16 cellular contexts compared by ENCODE assay signal in genomic region chr10:107417446-107417845, GRCh38.
"Had no signal": no experiment of that assay in that cellular context is flagged by ENCODE, and none has a peak within 500 bp of the region (broad histone marks: within the 10 kb centered on the region; RNA-seq: fewer than 3 reads in every experiment).

No MANE protein-coding gene starts in this region.

- ATAC-seq: heart left ventricle, left colon, natural killer cell had no signal

- H3K4me1 ChIP-seq: heart left ventricle, right atrium auricular region had no signal

- H3K9me3 ChIP-seq: heart left ventricle, ovary, right atrium auricular region, sigmoid colon had no signal

- H3K36me3 Mint-ChIP-seq: natural killer cell had no signal

- H3K27ac Mint-ChIP-seq: endodermal cell, natural killer cell had no signal

- H3K9me3 Mint-ChIP-seq: endodermal cell, neural crest cell had no signal

- H3K36me3 ChIP-seq: heart left ventricle, ovary, right atrium auricular region, sigmoid colon had no signal

- H3K4me3 ChIP-seq: coronary artery, heart left ventricle, ovary, right atrium auricular region, sigmoid colon, skin epidermis had no signal

- H3K4me3 Mint-ChIP-seq: endodermal cell, natural killer cell, neural crest cell had no signal

- H3K4me1 Mint-ChIP-seq: natural killer cell, neural crest cell had no signal

- H3K27me3 ChIP-seq: ovary, right atrium auricular region, sigmoid colon had no signal

- DNase-seq: effector CD4-positive, alpha-beta T cell; endodermal cell; heart left ventricle; hippocampal formation; left colon; mammary epithelial cell; natural killer cell; ovary; sigmoid colon; stimulated activated CD4-positive, alpha-beta T cell treated with anti-CD3 and anti-CD28 coated beads, Interleukin-2, amount 100 ng/mL, for 24 hours; stimulated activated naive CD4-positive, alpha-beta T cell treated with Interleukin-2 at 50 U/mL for 16 hours; trophoblast cell had no signal

- H3K27ac ChIP-seq: coronary artery, heart left ventricle, ovary, right atrium auricular region, sigmoid colon, skin epidermis had no signal
